Comparison of ENCODE assay signal across 13 cellular contexts in the genomic region with DNA sequence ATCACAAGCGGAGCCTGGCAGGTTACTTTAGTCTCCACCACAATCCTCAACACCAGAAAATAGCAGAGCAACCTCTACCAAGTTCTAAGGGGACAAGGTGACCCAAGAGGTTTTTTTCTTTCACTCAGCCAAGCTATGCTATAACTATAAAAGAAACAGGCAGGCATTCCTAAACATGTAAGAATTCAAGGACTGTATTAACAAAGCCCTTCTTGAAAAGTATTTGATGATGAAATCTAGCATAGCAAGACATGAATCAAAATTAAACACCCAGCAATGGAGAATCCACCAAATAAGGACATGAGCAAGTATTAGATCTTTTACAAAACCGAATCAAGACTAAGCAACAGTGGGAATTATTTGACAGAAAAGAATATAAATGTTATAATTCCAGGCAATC. TPM values are rescaled to one million over a fixed set of nuclear protein-coding genes. Genes with fewer than 3 reads are reported as not detected.
DNase-seq lines count a peak whose midpoint lies in the region; ATAC-seq and TF ChIP-seq lines count a peak whose summit lies in the region.
"Had no signal": no experiment of that assay in that cellular context is flagged by ENCODE, and none has a peak within 500 bp of the region (broad histone marks: within the 10 kb centered on the region; RNA-seq: fewer than 3 reads in every experiment).

No MANE protein-coding gene starts in this region.

- H3K36me3 ChIP-seq in left ventricle myocardium inferior (no peaks in the 10 kb centered on the region), brain microvascular endothelial cell (replicated peaks) (no peaks in the 10 kb centered on the region), mesenchymal stem cell (ENCODE audit: control insufficient read depth in 1 of 2, insufficient read depth in 2 of 2, low read depth in 1 of 2, low read length in 2 of 2) (no peaks in the 10 kb centered on the region)

- ATAC-seq in left cardiac atrium (no peak), left ventricle myocardium superior (no peak), HG02623 (IDR thresholded peaks at IDR 0.05; ENCODE audit: unreplicated experiment) (no peak), GM18520 (IDR thresholded peaks at IDR 0.05; ENCODE audit: unreplicated experiment) (no peak)
- ATAC-seq: left colon had no signal

- H3K27ac ChIP-seq in left ventricle myocardium inferior (replicated peaks) (peak overlapping the region; percentile 4), brain microvascular endothelial cell (peak overlapping the region; percentile 4), mesenchymal stem cell (ENCODE audit: low read length, poor library complexity, severe bottlenecking) (peak overlapping the region; percentile 60), substantia nigra (ENCODE audit: low read depth, low read length, poor library complexity, severe bottlenecking) (no peak overlapping the region)

- H2AK5ac ChIP-seq in mesenchymal stem cell (ENCODE audit: low read length, severe bottlenecking), result no peak overlapping the region

- H2BK5ac ChIP-seq in mesenchymal stem cell (ENCODE audit: low read depth, low read length, poor library complexity, severe bottlenecking), result no peak overlapping the region

- no peak overlapping the region for H2BK120ac ChIP-seq in mesenchymal stem cell (ENCODE audit: low read depth, low read length)

- H2BK12ac ChIP-seq in mesenchymal stem cell (ENCODE audit: low read length in 2 of 2), result no peak overlapping the region

- no peak overlapping the region for H4K8ac ChIP-seq in mesenchymal stem cell (ENCODE audit: low read length)

- H3K9ac ChIP-seq in mesenchymal stem cell (ENCODE audit: low read length), result peak overlapping the region; percentile 25

- DNase-seq in left ventricle myocardium inferior (no peak), left cardiac atrium (no peak), brain microvascular endothelial cell (no peak), mesenchymal stem cell (peak; percentile 35), substantia nigra (lab: John Stamatoyannopoulos, UW) (no peak), left ventricle myocardium superior (no peak)
- DNase-seq: activated naive CD8-positive, alpha-beta T cell treated with anti-CD3 and anti-CD28 coated beads, Interleukin-2, amount 10 ng/mL, durations not matched to agents 7 days and 5 days; left colon; NCI-H2081 treated with DMSO at 0.1 percent for 48 hours; stimulated activated CD8-positive, alpha-beta memory T cell treated with anti-CD3 and anti-CD28 coated beads, Interleukin-4, amount 100 ng/mL, for 48 hours had no signal

- H4K91ac ChIP-seq in mesenchymal stem cell (ENCODE audit: low read length), result no peak overlapping the region

- 70% methylated on average over 1 of the region's 2 CpGs for WGBS in mesenchymal stem cell

- H3K9me3 ChIP-seq in left ventricle myocardium inferior (replicated peaks) (no peaks in the 10 kb centered on the region), mesenchymal stem cell (ENCODE audit: control insufficient read depth, low read length) (no peaks in the 10 kb centered on the region)

- H3K27me3 ChIP-seq in left ventricle myocardium inferior (ENCODE audit: low read depth) (no peaks in the 10 kb centered on the region), brain microvascular endothelial cell (replicated peaks) (no peaks in the 10 kb centered on the region), mesenchymal stem cell (ENCODE audit: control insufficient read depth in 1 of 2, insufficient read depth in 1 of 2, low read length in 2 of 2) (no peaks in the 10 kb centered on the region)

- H3K4me2 ChIP-seq in mesenchymal stem cell (ENCODE audit: low read length, poor library complexity, severe bottlenecking), result no peak overlapping the region

- no peak overlapping the region for H3K23ac ChIP-seq in mesenchymal stem cell (ENCODE audit: low read length in 2 of 2)

- TF ChIP-seq CTCF in left ventricle myocardium inferior (IDR thresholded peaks at IDR 0.05; ENCODE audit: borderline replicate concordance), result no peak
- no peak for TF ChIP-seq CTCF in brain microvascular endothelial cell (IDR thresholded peaks at IDR 0.05; ENCODE audit: low read depth, low read length, missing control alignments)

- peaks cover 34% of the 10 kb centered on the region for H3K4me1 ChIP-seq in left ventricle myocardium inferior
- H3K4me1 ChIP-seq in mesenchymal stem cell (ENCODE audit: control insufficient read depth, insufficient read depth, low read depth, low read length), result peaks cover 3% of the 10 kb centered on the region

- H3K79me1 ChIP-seq in mesenchymal stem cell (replicated peaks; ENCODE audit: low read length, poor library complexity, severe bottlenecking), result no peaks in the 10 kb centered on the region

- peak overlapping the region in 1 of 2 experiments; percentile 73 for H3K18ac ChIP-seq in mesenchymal stem cell (ENCODE audit: low read depth in 1 of 2, low read length in 2 of 2)

- H3K4me3 ChIP-seq in left ventricle myocardium inferior (no peak overlapping the region), brain microvascular endothelial cell (ENCODE audit: low read depth, low read length) (no peak overlapping the region), mesenchymal stem cell (ENCODE audit: insufficient read depth in 1 of 2, low read depth in 1 of 2, low read length in 2 of 2) (no peak overlapping the region)

- H3K14ac ChIP-seq in mesenchymal stem cell (ENCODE audit: low read length in 2 of 2), result no peak overlapping the region

- intact Hi-C loops in left ventricle myocardium inferior (cut with micrococcal nuclease), result no loop called here
- intact Hi-C loops in left cardiac atrium (cut with DNase I), result no loop called here
- intact Hi-C loops in left ventricle myocardium superior (cut with micrococcal nuclease), result loop anchor here (10.0 kb wide), 1 partner anchor 53 kb away; no protein-coding TSS in a partner anchor

- no peak overlapping the region for H2BK15ac ChIP-seq in mesenchymal stem cell (ENCODE audit: low read depth, poor library complexity, severe bottlenecking)

- H2AFZ ChIP-seq in mesenchymal stem cell (ENCODE audit: low read depth, low read length), result no peak overlapping the region

- no peak overlapping the region for H3K4ac ChIP-seq in mesenchymal stem cell (ENCODE audit: low read depth in 1 of 2, low read length in 2 of 2)

- in situ Hi-C loops in brain microvascular endothelial cell (cut with HindIII; ENCODE audit: low pct_ligation_motif_present, low sequenced_read_pairs), result no loop called here

RNA-seq across cellular contexts. Expression of gene C1QTNF7, which starts 25.7 kb away (rescaled TPM):
- 2.4 TPM for total RNA-seq in left ventricle myocardium inferior
- total RNA-seq in left cardiac atrium, result 1 to 10 TPM; 1.9 to 7.4 TPM
- 3.8 TPM for polyA plus RNA-seq in mesenchymal stem cell (2013, experiment 1 of 2)
- 4.1 TPM for polyA plus RNA-seq in mesenchymal stem cell (2013, experiment 2 of 2)
- total RNA-seq in left ventricle myocardium superior, result 3.1 TPM
- total RNA-seq: activated naive CD8-positive, alpha-beta T cell treated with anti-CD3 and anti-CD28 coated beads, Interleukin-2, amount 10 ng/mL, durations not matched to agents 7 days and 5 days; RPMI7951 had no signal
